Comparison of ENCODE assay signal across 8 cellular contexts in genomic region chr21:42833439-42833815, GRCh38. TPM values are rescaled to one million over a fixed set of nuclear protein-coding genes. Genes with fewer than 3 reads are reported as not detected.
DNase-seq lines count a peak whose midpoint lies in the region; ATAC-seq and TF ChIP-seq lines count a peak whose summit lies in the region.

No MANE protein-coding gene starts in this region.

- no peak for ATAC-seq in GM21576 (IDR thresholded peaks at IDR 0.05; ENCODE audit: unreplicated experiment)
- no peak for ATAC-seq in HG02840 (IDR thresholded peaks at IDR 0.05; ENCODE audit: low FRiP score, unreplicated experiment)

- H3K9me3 ChIP-seq in left ventricle myocardium inferior (replicated peaks): no peaks in the 10 kb centered on the region
- H3K9me3 ChIP-seq in right atrium auricular region: no peaks in the 10 kb centered on the region

- intact Hi-C loops in left ventricle myocardium inferior (cut with micrococcal nuclease): no loop called here

- no peaks in the 10 kb centered on the region for H3K36me3 ChIP-seq in left ventricle myocardium inferior
- no peaks in the 10 kb centered on the region for H3K36me3 ChIP-seq in right atrium auricular region

- H3K27ac ChIP-seq in left ventricle myocardium inferior (replicated peaks) (no peak overlapping the region), right atrium auricular region (no peak overlapping the region)

- peaks cover 6% of the 10 kb centered on the region for H3K4me1 ChIP-seq in left ventricle myocardium inferior
- H3K4me1 ChIP-seq in right atrium auricular region: no peaks in the 10 kb centered on the region

- DNase-seq in left ventricle myocardium inferior (no peak), right atrium auricular region (ENCODE audit: low spot score) (no peak), NCI-H524 (lab: John Stamatoyannopoulos, UW) (peak; percentile 50 to 67), germinal center (ENCODE audit: low spot score) (peak; percentile 59)
- DNase-seq in activated CD8-positive, alpha-beta memory T cell treated with anti-CD3 and anti-CD28 coated beads for 24 hours: peak; percentile 77
- peak; percentile 66 for DNase-seq in stimulated activated CD4-positive, alpha-beta T cell treated with anti-CD3 and anti-CD28 coated beads, Interleukin-4, amount 100 ng/mL, for 24 hours

- peak; percentile 19 for TF ChIP-seq CTCF in left ventricle myocardium inferior (IDR thresholded peaks at IDR 0.05; ENCODE audit: borderline replicate concordance)
- TF ChIP-seq CTCF in right atrium auricular region (IDR thresholded peaks at IDR 0.05): no peak

- H3K27me3 ChIP-seq in left ventricle myocardium inferior (ENCODE audit: low read depth) (peaks cover 49% of the 10 kb centered on the region), right atrium auricular region (peaks cover 4 to 7% of the 10 kb centered on the region in 2 donors)

- H3K4me3 ChIP-seq in left ventricle myocardium inferior (no peak overlapping the region), right atrium auricular region (no peak overlapping the region)

RNA-seq across cellular contexts. Expression of gene WDR4, which starts 45.9 kb away (rescaled TPM):
- total RNA-seq in left ventricle myocardium inferior (6.0 TPM), right atrium auricular region (1 to 10 TPM; 1.7 to 4.8 TPM)

RNA-seq across cellular contexts. Expression of gene NDUFV3, which starts 59.7 kb away (rescaled TPM):
- total RNA-seq in left ventricle myocardium inferior: 52.0 TPM
- total RNA-seq in right atrium auricular region: 10 to 100 TPM; 28.8 to 37.4 TPM

Comparison
In these comparisons a context has a peak if more than half of its experiments do, and no peak if none do; other contexts are left out.
1. DNase-seq: peak in NCI-H524 (2 of 2), activated CD8-positive, alpha-beta memory T cell treated with anti-CD3 and anti-CD28 coated beads for 24 hours (single experiment), germinal center (single experiment) and stimulated activated CD4-positive, alpha-beta T cell treated with anti-CD3 and anti-CD28 coated beads, Interleukin-4, amount 100 ng/mL, for 24 hours (single experiment); none in left ventricle myocardium inferior (single experiment) and right atrium auricular region (single experiment).